17 cellular contexts compared by ENCODE assay signal in the genomic region with DNA sequence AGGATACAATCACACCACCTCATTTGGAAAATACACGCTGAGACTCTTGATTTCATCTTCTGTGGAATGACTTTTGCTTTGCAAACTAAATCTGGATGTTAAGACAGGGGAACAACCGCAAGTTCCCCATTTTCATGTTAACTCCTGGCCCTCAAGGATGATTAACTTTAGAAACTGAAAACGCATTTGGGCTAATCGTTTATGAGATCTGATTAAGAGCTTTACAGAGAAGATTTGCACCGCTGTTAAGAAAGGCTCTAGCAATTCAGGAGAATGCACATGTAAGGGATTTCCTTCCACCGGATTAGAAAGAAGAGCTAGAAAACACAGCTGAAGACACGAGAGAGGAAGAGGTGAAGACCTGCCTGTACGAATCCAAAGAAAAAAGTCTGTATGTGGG.
DNase-seq lines count a peak whose midpoint lies in the region; ATAC-seq and TF ChIP-seq lines count a peak whose summit lies in the region.
"Had no signal": no experiment of that assay in that cellular context is flagged by ENCODE, and none has a peak within 500 bp of the region (broad histone marks: within the 10 kb centered on the region; RNA-seq: fewer than 3 reads in every experiment).

No MANE protein-coding gene starts in this region.

- CTCF ChIA-PET in activated CD4-positive, alpha-beta memory T cell treated with anti-CD3 and anti-CD28 coated beads, Interleukin-2, amount 10 ng/mL, durations not matched to agents 7 days and 5 days (lab: Charles Lee): interaction anchor here (1.5 to 11.5 kb wide), 4 partner anchors 10 to 124 kb away, joined by 3 to 192 read pairs (median 98); partner anchors contain the start of gene YPEL2
- CTCF ChIA-PET in Calu3 (lab: Charles Lee): no interaction called here

- H3K27ac ChIP-seq in body of pancreas: no peak overlapping the region
- H3K27ac ChIP-seq: 22Rv1, hepatocyte had no signal

- H3K4me3 ChIP-seq in NB4 (ENCODE audit: low read depth, low read length) (no peak overlapping the region), body of pancreas (no peak overlapping the region)
- H3K4me3 ChIP-seq: hepatocyte, right lobe of liver had no signal

- peaks cover 1% of the 10 kb centered on the region for H3K9me3 Mint-ChIP-seq in activated CD4-positive, alpha-beta memory T cell treated with anti-CD3 and anti-CD28 coated beads, Interleukin-2, amount 10 ng/mL, durations not matched to agents 7 days and 5 days
- no peaks in the 10 kb centered on the region for H3K9me3 Mint-ChIP-seq in Calu3 (ENCODE audit: low read depth, unreplicated experiment)
- H3K9me3 Mint-ChIP-seq: activated naive CD8-positive, alpha-beta T cell treated with anti-CD3 and anti-CD28 coated beads, Interleukin-2, amount 50 U/mL, for 24 hours had no signal

- TF ChIP-seq POLR2A in NB4 (IDR thresholded peaks at IDR 0.05; ENCODE audit: extremely low read depth, insufficient read length) (no peak), body of pancreas (IDR thresholded peaks at IDR 0.05) (no peak)

- H3K4me1 Mint-ChIP-seq in activated CD4-positive, alpha-beta memory T cell treated with anti-CD3 and anti-CD28 coated beads, Interleukin-2, amount 10 ng/mL, durations not matched to agents 7 days and 5 days: peaks cover 73% of the 10 kb centered on the region
- H3K4me1 Mint-ChIP-seq in Calu3 (ENCODE audit: low read depth, unreplicated experiment): peaks cover 7% of the 10 kb centered on the region

- ATAC-seq in body of pancreas: no peak
- ATAC-seq: activated naive CD8-positive, alpha-beta T cell treated with anti-CD3 and anti-CD28 coated beads, Interleukin-2, amount 50 U/mL, for 24 hours; left cardiac atrium; right lobe of liver; stimulated activated naive CD8-positive, alpha-beta T cell treated with anti-CD3 and anti-CD28 coated beads, Interleukin-15, Interleukin-2, amounts not matched to agents 100 U/mL and 50 U/mL, for 24 hours had no signal

- POLR2A ChIA-PET in activated CD4-positive, alpha-beta memory T cell treated with anti-CD3 and anti-CD28 coated beads, Interleukin-2, amount 10 ng/mL, durations not matched to agents 7 days and 5 days (lab: Charles Lee): interaction anchor here (1.2 to 3.5 kb wide), 5 partner anchors 22 to 108 kb away, joined by 3 to 16 read pairs (median 8); no protein-coding TSS in a partner anchor

- TF ChIP-seq CTCF in NB4 (IDR thresholded peaks at IDR 0.05; ENCODE audit: low read depth, low read length): no peak
- TF ChIP-seq CTCF in body of pancreas (IDR thresholded peaks at IDR 0.05): no peak
- no peak for TF ChIP-seq CTCF in Calu3 (IDR thresholded peaks at IDR 0.05; ENCODE audit: unreplicated experiment)

- peak overlapping the region; percentile 12 for H3K27ac Mint-ChIP-seq in activated CD4-positive, alpha-beta memory T cell treated with anti-CD3 and anti-CD28 coated beads, Interleukin-2, amount 10 ng/mL, durations not matched to agents 7 days and 5 days
- no peak overlapping the region for H3K27ac Mint-ChIP-seq in Calu3 (ENCODE audit: unreplicated experiment)
- H3K27ac Mint-ChIP-seq: activated naive CD8-positive, alpha-beta T cell treated with anti-CD3 and anti-CD28 coated beads, Interleukin-2, amount 50 U/mL, for 24 hours had no signal

- WGBS in body of pancreas, 2 donors: 49 to 64% methylated on average over 8 of the region's 8 CpGs

- DNase-seq in SKM-1 treated with dmso at 0.1 percent for 144 hours (lab: John Stamatoyannopoulos, UW; ENCODE audit: unreplicated experiment) (peak; percentile 51), SKM-1 (lab: John Stamatoyannopoulos, UW; ENCODE audit: unreplicated experiment) (no peak), NB4 (ENCODE audit: low read depth) (peak; percentile 76), pons (ENCODE audit: low spot score) (peak; percentile 40), GOT3 (lab: John Stamatoyannopoulos, UW) (no peak), body of pancreas (no peak), Calu3 (no peak)
- DNase-seq in activated CD4-positive, alpha-beta memory T cell treated with anti-CD3 and anti-CD28 coated beads, Interleukin-2, amount 10 ng/mL, durations not matched to agents 7 days and 5 days: no peak
- DNase-seq: activated naive CD8-positive, alpha-beta T cell treated with anti-CD3 and anti-CD28 coated beads, Interleukin-2, amount 50 U/mL, for 24 hours; left cardiac atrium; NCI-H1694 treated with DMSO at 0.1 percent for 48 hours; NCI-H526 treated with DMSO at 0.1 percent for 48 hours; right lobe of liver; SHP77 treated with DMSO at 0.1 percent for 48 hours; stimulated activated naive CD8-positive, alpha-beta T cell treated with anti-CD3 and anti-CD28 coated beads, Interleukin-15, Interleukin-2, amounts not matched to agents 100 U/mL and 50 U/mL, for 24 hours had no signal

- intact Hi-C loops in body of pancreas (cut with DNase I): loop anchor here (10.0 kb wide), 1 partner anchor 103 kb away; the partner anchor contains the start of gene YPEL2
- intact Hi-C loops in Calu3 (cut with micrococcal nuclease; ENCODE audit: unreplicated experiment): no loop called here

- peaks cover 21% of the 10 kb centered on the region for H3K4me1 ChIP-seq in body of pancreas

- no peaks in the 10 kb centered on the region for H3K36me3 Mint-ChIP-seq in activated CD4-positive, alpha-beta memory T cell treated with anti-CD3 and anti-CD28 coated beads, Interleukin-2, amount 10 ng/mL, durations not matched to agents 7 days and 5 days (ENCODE audit: low read depth)
- no peaks in the 10 kb centered on the region for H3K36me3 Mint-ChIP-seq in Calu3 (ENCODE audit: insufficient read depth, unreplicated experiment)

- H3K27me3 Mint-ChIP-seq in activated CD4-positive, alpha-beta memory T cell treated with anti-CD3 and anti-CD28 coated beads, Interleukin-2, amount 10 ng/mL, durations not matched to agents 7 days and 5 days: no peaks in the 10 kb centered on the region
- peaks cover 6% of the 10 kb centered on the region for H3K27me3 Mint-ChIP-seq in Calu3 (ENCODE audit: unreplicated experiment)
- H3K27me3 Mint-ChIP-seq: activated naive CD8-positive, alpha-beta T cell treated with anti-CD3 and anti-CD28 coated beads, Interleukin-2, amount 50 U/mL, for 24 hours had no signal

- H3K4me3 Mint-ChIP-seq in activated CD4-positive, alpha-beta memory T cell treated with anti-CD3 and anti-CD28 coated beads, Interleukin-2, amount 10 ng/mL, durations not matched to agents 7 days and 5 days: no peak overlapping the region
- H3K4me3 Mint-ChIP-seq in Calu3 (ENCODE audit: low read depth, unreplicated experiment): no peak overlapping the region
- H3K4me3 Mint-ChIP-seq: activated naive CD8-positive, alpha-beta T cell treated with anti-CD3 and anti-CD28 coated beads, Interleukin-2, amount 50 U/mL, for 24 hours had no signal

- H3K9me3 ChIP-seq in body of pancreas: no peaks in the 10 kb centered on the region
- H3K9me3 ChIP-seq: right lobe of liver had no signal

- no peaks in the 10 kb centered on the region for H3K36me3 ChIP-seq in body of pancreas (replicated peaks in 1 of 2; ENCODE audit: insufficient read depth in 1 of 2, low read depth in 2 of 2)
- H3K36me3 ChIP-seq: right lobe of liver had no signal

- H3K27me3 ChIP-seq in body of pancreas: no peaks in the 10 kb centered on the region
- H3K27me3 ChIP-seq: hepatocyte, right lobe of liver had no signal

- no TSS peak for BruUV-seq in Calu3 (replicated peaks; lab: Mats Ljungman, UMichigan)

Comparison
In these comparisons a context has a peak if more than half of its experiments do, and no peak if none do; other contexts are left out.
1. DNase-seq: peak in SKM-1 treated with dmso at 0.1 percent for 144 hours (single experiment), NB4 (single experiment) and pons (single experiment); none in SKM-1 (single experiment), activated CD4-positive, alpha-beta memory T cell treated with anti-CD3 and anti-CD28 coated beads, Interleukin-2, amount 10 ng/mL, durations not matched to agents 7 days and 5 days (single experiment), GOT3 (single experiment), body of pancreas (0 of 4) and Calu3 (single experiment).